In genomic region chr6:89819336-89820130, GRCh38 we compare ENCODE assay signal across 8 cellular contexts. TPM values are rescaled to one million over a fixed set of nuclear protein-coding genes. Genes with fewer than 3 reads are reported as not detected.
DNase-seq lines count a peak whose midpoint lies in the region; ATAC-seq and TF ChIP-seq lines count a peak whose summit lies in the region.

Gene MDN1, minus strand, starts transcription at chr6:89819794. Its CDS starts 187 bp downstream, at chr6:89819607.

- DNase-seq in BJ (ENCODE audit: low read depth) (peak; percentile 65), GM19240 (ENCODE audit: insufficient read length, low spot score) (peak; percentile 57), NCI-H526 (lab: John Stamatoyannopoulos, UW) (peak; percentile 92 to 97), colonic mucosa (peak; percentile 91), kidney tubule cell (ENCODE audit: low spot score) (peak; percentile 96)
- DNase-seq in activated CD4-positive, alpha-beta T cell treated with anti-CD3 and anti-CD28 coated beads for 48 hours: peak; percentile 94
- DNase-seq in stimulated activated CD4-positive, alpha-beta T cell treated with anti-CD3 and anti-CD28 coated beads, Interleukin-1b, Interleukin-23, amount 100 ng/mL, for 24 hours (ENCODE audit: low read depth in 4 of 4, low spot score in 1 of 4): peak; percentile 65 to 86 (median 78)

- peak within 1 kb of the TSS; percentile 81 for H3K4me3 ChIP-seq in BJ (ENCODE audit: low read depth, low read length)
- peak within 1 kb of the TSS; percentile 88 for H3K4me3 ChIP-seq in colonic mucosa

- TF ChIP-seq CTCF in BJ (IDR thresholded peaks at IDR 0.05; ENCODE audit: insufficient read depth, low read depth, low read length): no peak
- no peak for TF ChIP-seq CTCF in colonic mucosa (IDR thresholded peaks at IDR 0.05)

- CTCF ChIA-PET in BJ (lab: Yijun Ruan, JAX): interaction anchor here (0.5 to 0.8 kb wide), 4 partner anchors 26 to 739 kb away, joined by 3 to 4 read pairs (median 4); partner anchors contain the start of gene PNRC1

- no peaks in the 10 kb centered on the region for H3K9me3 ChIP-seq in colonic mucosa

- H3K36me3 ChIP-seq in BJ (ENCODE audit: control insufficient read depth, insufficient read depth, low read length) (no peaks in the 10 kb centered on the region), colonic mucosa (no peaks in the 10 kb centered on the region)

- no peaks in the 10 kb centered on the region for H3K27me3 ChIP-seq in BJ (ENCODE audit: control insufficient read depth, insufficient read depth, low read length)
- H3K27me3 ChIP-seq in colonic mucosa: no peaks in the 10 kb centered on the region

- peaks cover 10% of the 10 kb centered on the region for H3K4me1 ChIP-seq in colonic mucosa

- POLR2A ChIA-PET in BJ (lab: Charles Lee): interaction anchor here (0.6 kb wide), 1 partner anchor 17 kb away, joined by 11 read pairs; no protein-coding TSS in a partner anchor

- ATAC-seq in HG03460 (IDR thresholded peaks at IDR 0.05; ENCODE audit: unreplicated experiment): peak; percentile 93

- H3K27ac ChIP-seq in colonic mucosa: peak within 1 kb of the TSS; percentile 76

- peak within 1 kb of the TSS; percentile 76 to 96 for H3K9ac ChIP-seq in colonic mucosa (ENCODE audit: low read depth in 2 of 2, low read length in 2 of 2)

- intact Hi-C loops in colonic mucosa (cut with DNase I): no loop called here

RNA-seq across cellular contexts. Expression of gene MDN1, which starts in this region (rescaled TPM):
- 3.3 and 6.0 TPM in 2 replicates for polyA plus RNA-seq in BJ (2011; rRNA removed)
- polyA minus RNA-seq in BJ (2011; rRNA and poly(A)+ RNA removed): 8.5 and 16.9 TPM in 2 replicates
- total RNA-seq in colonic mucosa: 10 to 100 TPM; 17.5 to 30.7 TPM

Comparison
In these comparisons a context has a peak if more than half of its experiments do, and no peak if none do; other contexts are left out.
1. Peak in every context shown above with its lines: DNase-seq, ATAC-seq, H3K4me3 ChIP-seq and H3K27ac ChIP-seq.